In the genomic region with DNA sequence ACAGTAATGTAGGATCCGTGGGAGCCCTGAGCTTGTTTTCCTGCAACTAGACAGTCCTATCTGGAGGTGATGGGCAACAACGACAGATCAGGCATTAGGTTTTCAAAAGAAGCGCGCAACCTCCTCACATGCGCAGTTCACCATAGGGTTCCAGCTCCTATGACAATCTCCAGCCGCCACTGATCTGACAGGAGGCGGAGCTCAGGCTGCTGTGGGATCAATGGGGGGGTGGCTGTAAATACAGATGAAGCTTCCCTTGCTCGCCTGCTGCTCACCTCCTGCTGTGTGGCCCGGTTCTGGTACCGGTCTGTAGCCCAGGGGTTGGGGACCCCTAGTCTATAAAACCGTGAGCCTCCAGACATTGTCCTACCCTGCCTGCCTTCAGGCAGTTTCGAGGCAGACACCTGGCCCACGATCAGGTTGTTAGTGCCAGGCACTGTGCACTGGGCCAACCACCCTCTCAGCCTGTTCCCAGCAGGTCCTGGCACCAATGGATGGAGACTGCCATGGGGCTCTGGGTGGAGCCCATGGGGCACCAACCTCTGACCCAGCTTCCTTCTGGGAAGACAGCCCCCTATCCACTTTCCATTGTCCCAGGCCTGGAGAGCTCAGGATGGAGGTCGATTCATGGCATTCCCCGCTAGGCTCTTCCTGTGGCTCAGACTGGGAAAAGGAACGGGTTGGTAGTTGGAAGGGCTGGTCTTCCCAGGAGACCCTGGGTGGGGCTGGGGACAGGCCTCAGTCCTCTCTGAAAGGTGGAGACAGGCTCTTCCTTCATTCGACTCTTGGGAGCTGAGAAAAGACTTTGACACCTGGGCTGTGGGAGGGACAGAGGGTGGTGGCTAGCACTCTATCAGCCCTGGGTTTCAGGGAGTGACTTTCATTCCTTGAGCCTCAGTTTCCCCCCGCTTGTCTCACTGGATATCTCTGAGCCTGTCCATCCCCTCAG, we compare ENCODE assay signal across 2 cellular contexts.
TF ChIP-seq lines count a peak whose summit lies in the region.

No MANE protein-coding gene starts in this region.

TF ChIP-seq in K562, 482 proteins besides CTCF, POLR2A, EP300 and RAD21 (continues in another document):
- TF ChIP-seq CHD1 (IDR thresholded peaks at IDR 0.05; ENCODE audit: low read length) (no peak), TBL1XR1 (IDR thresholded peaks at IDR 0.05; ENCODE audit: low read length in 2 of 2) (no peak), NUFIP1 (IDR thresholded peaks at IDR 0.05; ENCODE audit: partially characterized antibody) (no peak), SMAD1 (IDR thresholded peaks at IDR 0.05; ENCODE audit: low read depth, low read length, partially characterized antibody) (no peak), NEUROD1 (IDR thresholded peaks at IDR 0.05; ENCODE audit: borderline replicate concordance, low read depth, low read length, partially characterized antibody) (no peak), BRCA1 (IDR thresholded peaks at IDR 0.05) (no peak), BRCA1 (CRISPR knock-in tag; IDR thresholded peaks at IDR 0.05) (0 out of 2 replicates have a peak, but pooled peaks have one; percentile 76), POLR2H (tag; IDR thresholded peaks at IDR 0.05; ENCODE audit: low read depth) (no peak), GABPA (tag; conservative IDR thresholded peaks at IDR 0.05; ENCODE audit: low read depth) (no peak)
- TF ChIP-seq, protein P1, sequence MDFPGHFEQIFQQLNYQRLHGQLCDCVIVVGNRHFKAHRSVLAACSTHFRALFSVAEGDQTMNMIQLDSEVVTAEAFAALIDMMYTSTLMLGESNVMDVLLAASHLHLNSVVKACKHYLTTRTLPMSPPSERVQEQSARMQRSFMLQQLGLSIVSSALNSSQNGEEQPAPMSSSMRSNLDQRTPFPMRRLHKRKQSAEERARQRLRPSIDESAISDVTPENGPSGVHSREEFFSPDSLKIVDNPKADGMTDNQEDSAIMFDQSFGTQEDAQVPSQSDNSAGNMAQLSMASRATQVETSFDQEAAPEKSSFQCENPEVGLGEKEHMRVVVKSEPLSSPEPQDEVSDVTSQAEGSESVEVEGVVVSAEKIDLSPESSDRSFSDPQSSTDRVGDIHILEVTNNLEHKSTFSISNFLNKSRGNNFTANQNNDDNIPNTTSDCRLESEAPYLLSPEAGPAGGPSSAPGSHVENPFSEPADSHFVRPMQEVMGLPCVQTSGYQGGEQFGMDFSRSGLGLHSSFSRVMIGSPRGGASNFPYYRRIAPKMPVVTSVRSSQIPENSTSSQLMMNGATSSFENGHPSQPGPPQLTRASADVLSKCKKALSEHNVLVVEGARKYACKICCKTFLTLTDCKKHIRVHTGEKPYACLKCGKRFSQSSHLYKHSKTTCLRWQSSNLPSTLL (IDR thresholded peaks at IDR 0.05) = no peak
- TF ChIP-seq, protein P2, sequence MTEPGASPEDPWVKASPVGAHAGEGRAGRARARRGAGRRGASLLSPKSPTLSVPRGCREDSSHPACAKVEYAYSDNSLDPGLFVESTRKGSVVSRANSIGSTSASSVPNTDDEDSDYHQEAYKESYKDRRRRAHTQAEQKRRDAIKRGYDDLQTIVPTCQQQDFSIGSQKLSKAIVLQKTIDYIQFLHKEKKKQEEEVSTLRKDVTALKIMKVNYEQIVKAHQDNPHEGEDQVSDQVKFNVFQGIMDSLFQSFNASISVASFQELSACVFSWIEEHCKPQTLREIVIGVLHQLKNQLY (CRISPR knock-in tag; conservative IDR thresholded peaks at IDR 0.05) = no peak
- TF ChIP-seq, protein P3, sequence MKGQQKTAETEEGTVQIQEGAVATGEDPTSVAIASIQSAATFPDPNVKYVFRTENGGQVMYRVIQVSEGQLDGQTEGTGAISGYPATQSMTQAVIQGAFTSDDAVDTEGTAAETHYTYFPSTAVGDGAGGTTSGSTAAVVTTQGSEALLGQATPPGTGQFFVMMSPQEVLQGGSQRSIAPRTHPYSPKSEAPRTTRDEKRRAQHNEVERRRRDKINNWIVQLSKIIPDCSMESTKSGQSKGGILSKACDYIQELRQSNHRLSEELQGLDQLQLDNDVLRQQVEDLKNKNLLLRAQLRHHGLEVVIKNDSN (CRISPR knock-in tag; IDR thresholded peaks at IDR 0.05) = no peak
- TF ChIP-seq, protein P4, sequence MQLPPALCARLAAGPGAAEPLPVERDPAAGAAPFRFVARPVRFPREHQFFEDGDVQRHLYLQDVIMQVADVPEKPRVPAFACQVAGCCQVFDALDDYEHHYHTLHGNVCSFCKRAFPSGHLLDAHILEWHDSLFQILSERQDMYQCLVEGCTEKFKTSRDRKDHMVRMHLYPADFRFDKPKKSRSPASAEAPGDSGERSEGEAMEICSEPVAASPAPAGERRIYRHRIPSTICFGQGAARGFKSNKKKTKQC (CRISPR knock-in tag; IDR thresholded peaks at IDR 0.05) = no peak
- TF ChIP-seq, protein P5, sequence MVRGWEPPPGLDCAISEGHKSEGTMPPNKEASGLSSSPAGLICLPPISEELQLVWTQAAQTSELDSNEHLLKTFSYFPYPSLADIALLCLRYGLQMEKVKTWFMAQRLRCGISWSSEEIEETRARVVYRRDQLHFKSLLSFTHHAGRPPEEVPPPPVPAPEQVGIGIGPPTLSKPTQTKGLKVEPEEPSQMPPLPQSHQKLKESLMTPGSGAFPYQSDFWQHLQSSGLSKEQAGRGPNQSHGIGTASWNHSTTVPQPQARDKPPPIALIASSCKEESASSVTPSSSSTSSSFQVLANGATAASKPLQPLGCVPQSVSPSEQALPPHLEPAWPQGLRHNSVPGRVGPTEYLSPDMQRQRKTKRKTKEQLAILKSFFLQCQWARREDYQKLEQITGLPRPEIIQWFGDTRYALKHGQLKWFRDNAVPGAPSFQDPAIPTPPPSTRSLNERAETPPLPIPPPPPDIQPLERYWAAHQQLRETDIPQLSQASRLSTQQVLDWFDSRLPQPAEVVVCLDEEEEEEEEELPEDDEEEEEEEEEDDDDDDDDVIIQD (CRISPR knock-in tag; IDR thresholded peaks at IDR 0.05) = no peak

TF ChIP-seq in HepG2, 621 proteins besides CTCF, POLR2A, EP300 and RAD21:
- no peak for TF ChIP-seq NR2F6 (IDR thresholded peaks at IDR 0.05)
- TF ChIP-seq NR2F6 (CRISPR knock-in tag; IDR thresholded peaks at IDR 0.05) = no peak
- 0 out of 2 replicates have a peak, but pooled peaks have one; percentile 1 for TF ChIP-seq ZNF501 (CRISPR knock-in tag; IDR thresholded peaks at IDR 0.05)
- TF ChIP-seq SP5 (CRISPR knock-in tag; IDR thresholded peaks at IDR 0.05; ENCODE audit: borderline replicate concordance, low read depth) = 0 out of 2 replicates have a peak, but pooled peaks have one; percentile 18
- TF ChIP-seq HNRNPH1 (optimal IDR thresholded peaks at IDR 0.05; ENCODE audit: low read depth, low read length) = peak; percentile 27
- no peak for TF ChIP-seq CBX5 (CRISPR knock-in tag; IDR thresholded peaks at IDR 0.05; ENCODE audit: borderline replicate concordance)
TF ChIP-seq in HepG2: peak in this region for 3.
